1 cellular context compared by ENCODE assay signal in genomic region chr20:34706022-34706875, GRCh38.
TF ChIP-seq lines count a peak whose summit lies in the region.

No MANE protein-coding gene starts in this region.

TF ChIP-seq in HepG2, 621 proteins besides CTCF, POLR2A, EP300 and RAD21 (continued from another document and continues in another):
- TF ChIP-seq ZBTB40 (IDR thresholded peaks at IDR 0.05) (no peak), ZBTB40 (CRISPR knock-in tag; IDR thresholded peaks at IDR 0.05) (no peak), DZIP1 (CRISPR knock-in tag; IDR thresholded peaks at IDR 0.05) (no peak), ARNTL (CRISPR knock-in tag; IDR thresholded peaks at IDR 0.05) (0 out of 2 replicates have a peak, but pooled peaks have one; percentile 42), KIAA2018 (CRISPR knock-in tag; IDR thresholded peaks at IDR 0.05; ENCODE audit: borderline replicate concordance) (no peak), ZNF737 (CRISPR knock-in tag; IDR thresholded peaks at IDR 0.05; ENCODE audit: borderline replicate concordance) (0 out of 2 replicates have a peak, but pooled peaks have one; percentile 6), GLI4 (CRISPR knock-in tag; IDR thresholded peaks at IDR 0.05; ENCODE audit: borderline replicate concordance) (peak; percentile 69; the same call in 1 of the 2 replicates), ZNF337 (CRISPR knock-in tag; IDR thresholded peaks at IDR 0.05; ENCODE audit: borderline replicate concordance, low read depth) (no peak), ZNF407 (CRISPR knock-in tag; IDR thresholded peaks at IDR 0.05; ENCODE audit: not compliant biosample characterization) (peak; percentile 11), BRF2 (CRISPR knock-in tag; IDR thresholded peaks at IDR 0.05) (0 out of 2 replicates have a peak, but pooled peaks have one; percentile 33), BORCS8-MEF2B (CRISPR knock-in tag; IDR thresholded peaks at IDR 0.05) (0 out of 2 replicates have a peak, but pooled peaks have one; percentile 6)
